In genomic region chr5:108129129-108129528, GRCh38 we compare ENCODE assay signal across 31 cellular contexts.
DNase-seq lines count a peak whose midpoint lies in the region; FAIRE-seq and TF ChIP-seq lines count a peak whose summit lies in the region.
"Had no signal": no experiment of that assay in that cellular context is flagged by ENCODE, and none has a peak within 500 bp of the region (broad histone marks: within the 10 kb centered on the region; RNA-seq: fewer than 3 reads in every experiment).

No MANE protein-coding gene starts in this region.

- H3K4me3 ChIP-seq in neural cell (ENCODE audit: low read length), result no peak overlapping the region
- H3K4me3 ChIP-seq: A549; BLaER1; BLaER1 treated with 17β-estradiol and CSF1 and Interleukin-3, amounts not matched to agents 10 nM and 100 nM had no signal

- no peaks in the 10 kb centered on the region for H3K79me2 ChIP-seq in neural cell (replicated peaks; ENCODE audit: insufficient read depth, low read length)

- no peak for TF ChIP-seq CTCF in neural cell (IDR thresholded peaks at IDR 0.05; ENCODE audit: poor library complexity, severe bottlenecking)

- no peak for TF ChIP-seq POLR2A in GM12891 (IDR thresholded peaks at IDR 0.05; ENCODE audit: low read depth, low read length)

- no peak overlapping the region for H3K27ac ChIP-seq in neural cell (ENCODE audit: low read length)
- H3K27ac ChIP-seq: 22Rv1; A549; BLaER1; BLaER1 treated with 17β-estradiol and CSF1 and Interleukin-3, amounts not matched to agents 10 nM and 100 nM; C4-2B had no signal

- H3F3A ChIP-seq in neural cell (ENCODE audit: insufficient read depth, low read length, poor library complexity, severe bottlenecking), result peaks cover 3% of the 10 kb centered on the region

- peak; percentile 51 for FAIRE-seq in GM12891 (lab: Jason Lieb, UNC)
- FAIRE-seq: A549 had no signal

- no peak for TF ChIP-seq RAD21 in neural cell (conservative IDR thresholded peaks at IDR 0.05)

- no peak overlapping the region for H3K9ac ChIP-seq in neural cell (ENCODE audit: low read length)
- H3K9ac ChIP-seq: BLaER1; BLaER1 treated with 17β-estradiol and CSF1 and Interleukin-3, amounts not matched to agents 10 nM and 100 nM had no signal

- DNase-seq in GM12891 (ENCODE audit: insufficient read length, low spot score) (no peak), putamen (ENCODE audit: low spot score) (peak; percentile 41), GM19238 (ENCODE audit: insufficient read length, low spot score) (no peak), NCI-H345 (lab: John Stamatoyannopoulos, UW) (no peak)
- no peak for DNase-seq in stimulated activated naive CD4-positive, alpha-beta T cell (lab: John Stamatoyannopoulos, UW)
- DNase-seq: 8988T; ACHN; AML-193; BE2C; C1 segment of cervical spinal cord; Caco-2; Calu3; CD4-positive, alpha-beta memory T cell; CD4-positive, alpha-beta T cell; CD4-positive, CD25-positive, alpha-beta regulatory T cell; CD8-positive, alpha-beta memory T cell; CD8-positive, alpha-beta T cell; COR-L47; DMS 273 treated with DMSO at 0.1 percent for 48 hours; DMS153; DMS53; DMS79; DMS79 treated with DMSO at 0.1 percent for 48 hours; DND-41; EL had no signal

- no peak overlapping the region for H2AFZ ChIP-seq in neural cell (ENCODE audit: low read depth, low read length)

- no peaks in the 10 kb centered on the region for H3K9me2 ChIP-seq in neural cell (ENCODE audit: insufficient read depth, low read length)

- peak; percentile 97 for TF ChIP-seq EP300 in neural cell (conservative IDR thresholded peaks at IDR 0.05; ENCODE audit: poor library complexity, severe bottlenecking)

- no peaks in the 10 kb centered on the region for H3K27me3 ChIP-seq in neural cell (ENCODE audit: insufficient read depth, low read depth, low read length)
- H3K27me3 ChIP-seq: BE2C; BLaER1; BLaER1 treated with 17β-estradiol and CSF1 and Interleukin-3, amounts not matched to agents 10 nM and 100 nM had no signal

- H3K36me3 ChIP-seq in neural cell (ENCODE audit: insufficient read depth, low read length), result no peaks in the 10 kb centered on the region
- H3K36me3 ChIP-seq: BE2C; BLaER1; BLaER1 treated with 17β-estradiol and CSF1 and Interleukin-3, amounts not matched to agents 10 nM and 100 nM had no signal

- H3K4me2 ChIP-seq in neural cell (ENCODE audit: low read length), result no peak overlapping the region
- H3K4me2 ChIP-seq: A549; BLaER1; BLaER1 treated with 17β-estradiol and CSF1 and Interleukin-3, amounts not matched to agents 10 nM and 100 nM had no signal

- H3K9me3 ChIP-seq in neural cell (ENCODE audit: low read length), result no peaks in the 10 kb centered on the region
- H3K9me3 ChIP-seq: A549; BE2C; BLaER1; BLaER1 treated with 17β-estradiol and CSF1 and Interleukin-3, amounts not matched to agents 10 nM and 100 nM; Caco-2 had no signal

- no peaks in the 10 kb centered on the region for H4K20me1 ChIP-seq in neural cell (ENCODE audit: insufficient read depth)
- H4K20me1 ChIP-seq: BLaER1; BLaER1 treated with 17β-estradiol and CSF1 and Interleukin-3, amounts not matched to agents 10 nM and 100 nM had no signal

TF ChIP-seq in GM12891, 5 proteins besides CTCF, POLR2A, EP300 and RAD21:
- TF ChIP-seq PAX5 (IDR thresholded peaks at IDR 0.05; ENCODE audit: insufficient read depth, low read length, severe bottlenecking) (no peak), POU2F2 (IDR thresholded peaks at IDR 0.05; ENCODE audit: low read depth, low read length) (no peak), TAF1 (IDR thresholded peaks at IDR 0.05; ENCODE audit: low read depth, low read length) (no peak), SPI1 (IDR thresholded peaks at IDR 0.05; ENCODE audit: low read depth, low read length) (no peak), POLR2AphosphoS5 (IDR thresholded peaks at IDR 0.05; ENCODE audit: low read depth, low read length) (no peak)

TF ChIP-seq in neural cell, 6 proteins besides CTCF, POLR2A, EP300 and RAD21:
- TF ChIP-seq EZH2 (IDR thresholded peaks at IDR 0.05; ENCODE audit: borderline replicate concordance, insufficient read depth, low read length, poor library complexity, severe bottlenecking) (no peak), POLR2AphosphoS5 (IDR thresholded peaks at IDR 0.05) (peak; percentile 96), REST (IDR thresholded peaks at IDR 0.05; ENCODE audit: borderline replicate concordance) (peak; percentile 41)
